ENCODE assay signal across 8 cellular contexts in genomic region chr2:174846941-174847938, GRCh38.
DNase-seq lines count a peak whose midpoint lies in the region; ATAC-seq, FAIRE-seq and TF ChIP-seq lines count a peak whose summit lies in the region.

No MANE protein-coding gene starts in this region.

- 59 to 64% methylated on average over 8 of the region's 8 CpGs for WGBS in pancreas, 2 donors
- 53 to 61% methylated on average over 8 of the region's 8 CpGs for WGBS in body of pancreas, 2 donors

- H3K4me2 ChIP-seq in PC-9, result peak overlapping the region; percentile 26
- peak overlapping the region; percentile 79 for H3K4me2 ChIP-seq in fibroblast of lung (ENCODE audit: extremely low read depth, insufficient read depth, low read length)

- intact Hi-C loops in PC-9 (cut with micrococcal nuclease; ENCODE audit: unreplicated experiment), result loop anchor here (1.0 to 5.0 kb wide), 3 partner anchors 20 to 151 kb away; no protein-coding TSS in a partner anchor
- intact Hi-C loops in pancreas (cut with DNase I), result no loop called here
- intact Hi-C loops in body of pancreas (cut with DNase I), result no loop called here

- no peaks in the 10 kb centered on the region for H3K9me2 ChIP-seq in PC-9 (ENCODE audit: insufficient read depth)

- peak in 3 of 4 donors; percentile 50 to 58 (median 51) for ATAC-seq in pancreas
- ATAC-seq in body of pancreas, result no peak
- no peak for ATAC-seq in HG03108 (IDR thresholded peaks at IDR 0.05; ENCODE audit: unreplicated experiment)

- H4K20me1 ChIP-seq in PC-9 (ENCODE audit: insufficient read depth), result no peaks in the 10 kb centered on the region
- H4K20me1 ChIP-seq in fibroblast of lung (ENCODE audit: control insufficient read depth, extremely low read depth, insufficient read depth, low read length), result no peaks in the 10 kb centered on the region

- H3K9ac ChIP-seq in fibroblast of lung (ENCODE audit: insufficient read depth, low read length), result peak overlapping the region; percentile 60

- DNase-seq in Daoy (ENCODE audit: low read depth), result peak; percentile 57
- peak; percentile 50 to 81 for DNase-seq in PC-9
- peak; percentile 97 to 98 for DNase-seq in fibroblast of lung (ENCODE audit: low read depth in 2 of 2)
- no peak for DNase-seq in pancreas
- no peak for DNase-seq in HuH-7 (ENCODE audit: low spot score)
- DNase-seq in body of pancreas, result no peak
- DNase-seq in stimulated activated CD4-positive, alpha-beta T cell treated with anti-CD3 and anti-CD28 coated beads, Interleukin-12 subunit alpha, Interleukin-12 subunit beta, amount 100 ng/mL, for 4 hours, result no peak

- no peaks in the 10 kb centered on the region for H3F3A ChIP-seq in PC-9 (ENCODE audit: insufficient read depth, low read depth)

- H3K36me3 ChIP-seq in PC-9 (ENCODE audit: low read depth), result no peaks in the 10 kb centered on the region
- H3K36me3 ChIP-seq in fibroblast of lung (ENCODE audit: control insufficient read depth, insufficient read depth, low read length), result no peaks in the 10 kb centered on the region
- H3K36me3 ChIP-seq in pancreas, result no peaks in the 10 kb centered on the region
- H3K36me3 ChIP-seq in body of pancreas (replicated peaks in 1 of 2; ENCODE audit: insufficient read depth in 1 of 2, low read depth in 2 of 2), result no peaks in the 10 kb centered on the region

- H3K27ac ChIP-seq in PC-9 (no peak overlapping the region), fibroblast of lung (ENCODE audit: insufficient read depth, low read length) (peak overlapping the region; percentile 77), pancreas (no peak overlapping the region), body of pancreas (no peak overlapping the region)

- H3K27me3 ChIP-seq in PC-9 (ENCODE audit: insufficient read depth, low read depth) (no peaks in the 10 kb centered on the region), fibroblast of lung (ENCODE audit: control insufficient read depth, insufficient read depth, low read length) (no peaks in the 10 kb centered on the region), pancreas (no peaks in the 10 kb centered on the region), body of pancreas (no peaks in the 10 kb centered on the region)

- CTCF ChIA-PET in PC-9 (lab: Charles Lee), result interaction anchor here (1.2 kb wide), 1 partner anchor 11 kb away, joined by 4 read pairs; no protein-coding TSS in a partner anchor

- BruUV-seq in PC-9 (replicated peaks; lab: Mats Ljungman, UMichigan), result TSS peak; percentile 23

- H3K79me2 ChIP-seq in PC-9 (ENCODE audit: low read depth) (no peaks in the 10 kb centered on the region), fibroblast of lung (ENCODE audit: control insufficient read depth, insufficient read depth, low read length) (peaks cover 51% of the 10 kb centered on the region)

- TF ChIP-seq CTCF in PC-9 (conservative IDR thresholded peaks at IDR 0.05) (no peak), fibroblast of lung (conservative IDR thresholded peaks at IDR 0.05 in 1 of 2, IDR thresholded peaks at IDR 0.05 in 1 of 2; ENCODE audit: low read depth in 1 of 2, low read length in 2 of 2) (no peak), pancreas (IDR thresholded peaks at IDR 0.05) (no peak), body of pancreas (IDR thresholded peaks at IDR 0.05) (no peak)

- peaks cover 16% of the 10 kb centered on the region for H3K4me1 ChIP-seq in PC-9 (replicated peaks; ENCODE audit: insufficient read depth)
- no peaks in the 10 kb centered on the region for H3K4me1 ChIP-seq in fibroblast of lung (ENCODE audit: control insufficient read depth, extremely low read depth, insufficient read depth, low read length)
- H3K4me1 ChIP-seq in pancreas, result peaks cover 0 to 14% (median 6%) of the 10 kb centered on the region in 3 donors
- H3K4me1 ChIP-seq in body of pancreas, result peaks cover 10% of the 10 kb centered on the region

- H3K9me3 ChIP-seq in PC-9 (ENCODE audit: insufficient read depth, low read depth), result no peaks in the 10 kb centered on the region
- H3K9me3 ChIP-seq in fibroblast of lung (ENCODE audit: control insufficient read depth, insufficient read depth, low read depth, low read length), result no peaks in the 10 kb centered on the region
- no peaks in the 10 kb centered on the region for H3K9me3 ChIP-seq in pancreas
- H3K9me3 ChIP-seq in body of pancreas, result no peaks in the 10 kb centered on the region

- peak; percentile 43 for FAIRE-seq in pancreas (lab: Jason Lieb, UNC)

- H3K4me3 ChIP-seq in PC-9 (no peak overlapping the region), fibroblast of lung (replicated peaks in 1 of 4; ENCODE audit: control extremely low read depth in 1 of 4, insufficient read depth in 1 of 4, low read depth in 3 of 4, low read length in 4 of 4) (peak overlapping the region; percentile 58 to 92 (median 70)), pancreas (no peak overlapping the region), body of pancreas (no peak overlapping the region)

- no peak for TF ChIP-seq POLR2A in body of pancreas (IDR thresholded peaks at IDR 0.05)

- POLR2A ChIA-PET in PC-9 (lab: Charles Lee; ENCODE audit: unreplicated experiment), result interaction anchor here (0.5 to 0.6 kb wide), 2 partner anchors 20 to 1112 kb away, joined by 4 to 7 read pairs; no protein-coding TSS in a partner anchor

- H2AFZ ChIP-seq in PC-9, result no peak overlapping the region
- no peak overlapping the region for H2AFZ ChIP-seq in fibroblast of lung (ENCODE audit: low read length)

Comparison
In these comparisons a context has a peak if more than half of its experiments do, and no peak if none do; other contexts are left out.
1. DNase-seq: peak in Daoy (single experiment), PC-9 (2 of 2) and fibroblast of lung (2 of 2); none in pancreas (0 of 6), HuH-7 (single experiment), body of pancreas (0 of 4) and stimulated activated CD4-positive, alpha-beta T cell treated with anti-CD3 and anti-CD28 coated beads, Interleukin-12 subunit alpha, Interleukin-12 subunit beta, amount 100 ng/mL, for 4 hours (single experiment).
2. H3K4me3 ChIP-seq: peak in fibroblast of lung (4 of 4); none in PC-9 (single experiment), pancreas (0 of 4) and body of pancreas (0 of 2).
3. ATAC-seq: peak in pancreas (3 of 4); none in body of pancreas (single experiment) and HG03108 (single experiment).